In the genomic region with DNA sequence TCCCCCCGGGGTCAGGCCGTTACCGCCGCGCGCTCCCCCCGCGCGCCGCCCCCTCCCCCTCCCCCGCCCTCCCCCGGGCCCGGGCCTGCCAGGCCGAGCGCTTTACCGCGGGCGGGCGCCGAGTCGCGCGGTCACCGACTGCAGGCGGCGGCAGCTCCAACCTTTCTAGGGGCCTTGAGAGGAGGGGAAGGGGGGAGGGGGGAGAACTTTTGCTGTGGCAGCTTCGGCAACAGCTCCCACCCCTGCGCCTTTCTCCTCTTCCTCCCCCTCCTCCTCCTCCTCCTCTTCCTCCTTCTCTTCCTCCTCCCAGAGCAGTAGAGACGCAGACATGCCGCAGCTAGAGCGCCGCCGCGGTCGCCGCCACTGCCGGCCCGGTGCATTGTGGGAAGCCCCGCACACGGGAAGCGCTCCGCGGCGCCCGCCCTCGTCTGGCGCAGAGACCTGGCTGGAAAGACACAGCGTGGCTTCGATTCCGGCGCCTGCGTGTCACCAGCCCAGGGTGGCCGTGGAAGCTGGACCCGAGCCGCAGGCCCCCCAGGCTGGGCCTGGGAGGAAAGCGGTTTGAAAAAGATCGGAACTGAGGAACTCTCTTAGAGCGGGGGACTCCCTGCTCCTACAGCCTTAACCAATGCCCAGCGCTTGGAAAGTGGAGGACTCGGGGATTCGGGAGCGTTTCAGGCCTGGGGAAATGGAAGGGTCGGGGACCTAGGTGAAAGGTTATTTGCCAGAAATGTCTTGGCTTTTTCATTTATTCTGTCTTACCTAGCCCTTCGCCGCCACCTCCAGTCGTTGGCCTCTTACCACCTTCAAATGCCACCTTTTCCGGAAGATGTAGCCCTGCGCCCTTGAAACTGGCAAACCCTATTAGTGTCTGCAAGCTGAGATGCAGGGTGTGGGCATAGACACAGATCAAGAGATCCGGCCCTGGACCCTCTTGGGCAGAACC, we compare ENCODE assay signal across 8 cellular contexts.
DNase-seq lines count a peak whose midpoint lies in the region; ATAC-seq and TF ChIP-seq lines count a peak whose summit lies in the region.

A gene with protein sequence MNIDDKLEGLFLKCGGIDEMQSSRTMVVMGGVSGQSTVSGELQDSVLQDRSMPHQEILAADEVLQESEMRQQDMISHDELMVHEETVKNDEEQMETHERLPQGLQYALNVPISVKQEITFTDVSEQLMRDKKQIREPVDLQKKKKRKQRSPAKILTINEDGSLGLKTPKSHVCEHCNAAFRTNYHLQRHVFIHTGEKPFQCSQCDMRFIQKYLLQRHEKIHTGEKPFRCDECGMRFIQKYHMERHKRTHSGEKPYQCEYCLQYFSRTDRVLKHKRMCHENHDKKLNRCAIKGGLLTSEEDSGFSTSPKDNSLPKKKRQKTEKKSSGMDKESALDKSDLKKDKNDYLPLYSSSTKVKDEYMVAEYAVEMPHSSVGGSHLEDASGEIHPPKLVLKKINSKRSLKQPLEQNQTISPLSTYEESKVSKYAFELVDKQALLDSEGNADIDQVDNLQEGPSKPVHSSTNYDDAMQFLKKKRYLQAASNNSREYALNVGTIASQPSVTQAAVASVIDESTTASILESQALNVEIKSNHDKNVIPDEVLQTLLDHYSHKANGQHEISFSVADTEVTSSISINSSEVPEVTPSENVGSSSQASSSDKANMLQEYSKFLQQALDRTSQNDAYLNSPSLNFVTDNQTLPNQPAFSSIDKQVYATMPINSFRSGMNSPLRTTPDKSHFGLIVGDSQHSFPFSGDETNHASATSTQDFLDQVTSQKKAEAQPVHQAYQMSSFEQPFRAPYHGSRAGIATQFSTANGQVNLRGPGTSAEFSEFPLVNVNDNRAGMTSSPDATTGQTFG (minus strand): TSS at position 330 of the 946 bp plus-strand sequence. CDS start 61,685 bp downstream, outside the sequence.

- peak; percentile 86 for ATAC-seq in GM18505 (IDR thresholded peaks at IDR 0.05; ENCODE audit: unreplicated experiment)
- ATAC-seq in HG02973 (IDR thresholded peaks at IDR 0.05; ENCODE audit: unreplicated experiment): peak; percentile 71
- ATAC-seq in HG02884 (IDR thresholded peaks at IDR 0.05; ENCODE audit: unreplicated experiment): no peak

- DNase-seq in NCI-H2081 treated with DMSO at 0.1 percent for 48 hours (lab: John Stamatoyannopoulos, UW) (peak; percentile 56), T1000 (lab: John Stamatoyannopoulos, UW) (peak; percentile 73), astrocyte of the hippocampus (ENCODE audit: low read depth, low spot score) (peak; percentile 96), hippocampal formation (lab: John Stamatoyannopoulos, UW) (peak; percentile 83 to 92), retina (peak; percentile 97)

- peak; percentile 97 for TF ChIP-seq POLR2A in GM18505 (IDR thresholded peaks at IDR 0.05; ENCODE audit: borderline replicate concordance, extremely low read depth, insufficient read depth, insufficient read length)
